Comparison of ENCODE assay signal across 31 cellular contexts in the genomic region with DNA sequence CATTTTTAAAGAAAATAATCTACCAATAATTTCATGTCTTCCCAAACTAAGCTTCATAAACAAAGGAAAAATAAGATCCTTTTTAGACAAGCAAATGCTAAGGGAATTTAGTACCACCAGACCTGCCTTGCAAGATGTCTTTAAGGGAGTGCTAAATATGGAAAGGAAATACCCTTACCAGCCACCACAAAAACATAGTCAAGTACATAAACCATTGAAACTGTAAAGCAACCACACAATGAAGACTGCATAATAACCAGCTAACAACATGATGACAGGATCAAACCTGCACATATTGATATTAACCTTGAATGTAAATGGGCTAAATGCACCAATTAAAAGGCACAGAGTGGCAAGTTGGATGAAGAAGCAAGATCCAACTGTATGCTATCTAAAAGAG.
"Had no signal": no experiment of that assay in that cellular context is flagged by ENCODE, and none has a peak within 500 bp of the region (broad histone marks: within the 10 kb centered on the region; RNA-seq: fewer than 3 reads in every experiment).

No MANE protein-coding gene starts in this region.

- DNase-seq: activated CD4-positive, alpha-beta memory T cell treated with anti-CD3 and anti-CD28 coated beads, Interleukin-2, amount 10 ng/mL, durations not matched to agents 7 days and 5 days; activated CD4-positive, alpha-beta T cell treated with anti-CD3 and anti-CD28 coated beads for 1 hour; activated CD4-positive, alpha-beta T cell treated with anti-CD3 and anti-CD28 coated beads for 36 hours; activated CD4-positive, alpha-beta T cell treated with anti-CD3 and anti-CD28 coated beads for 48 hours; activated CD4-positive, alpha-beta T cell treated with anti-CD3 and anti-CD28 coated beads, Interleukin-2, amount 10 ng/mL, durations not matched to agents 7 days and 5 days; activated CD4-positive, alpha-beta T cell treated with anti-CD3 and anti-CD28 coated beads, Interleukin-2, amount 50 U/mL, for 48 hours; activated CD4-positive, CD25-positive, alpha-beta regulatory T cell; activated CD8-positive, alpha-beta memory T cell treated with anti-CD3 and anti-CD28 coated beads for 24 hours; activated CD8-positive, alpha-beta memory T cell treated with anti-CD3 and anti-CD28 coated beads, Interleukin-2, amount 10 ng/mL, durations not matched to agents 7 days and 5 days; activated CD8-positive, alpha-beta memory T cell treated with anti-CD3 and anti-CD28 coated beads, Interleukin-2, amount 50 U/mL, for 48 hours; activated CD8-positive, alpha-beta T cell treated with anti-CD3 and anti-CD28 coated beads, Interleukin-2, amount 10 ng/mL, durations not matched to agents 7 days and 5 days; activated effector memory CD4-positive, alpha-beta T cell treated with Interleukin-2 at 50 U/mL for 16 hours; activated gamma-delta T cell; activated naive CD4-positive, alpha-beta T cell treated with anti-CD3 and anti-CD28 coated beads, Interleukin-2, amount 10 ng/mL, durations not matched to agents 7 days and 5 days; activated naive CD4-positive, alpha-beta T cell treated with Interleukin-2 at 50 U/mL for 16 hours; activated naive CD8-positive, alpha-beta T cell treated with anti-CD3 and anti-CD28 coated beads, Interleukin-2, amount 10 ng/mL, durations not matched to agents 7 days and 5 days; activated naive CD8-positive, alpha-beta T cell treated with anti-CD3 and anti-CD28 coated beads, Interleukin-2, amount 50 U/mL, for 24 hours; activated T-cell treated with anti-CD3 and anti-CD28 coated beads, Interleukin-2, amount 50 U/mL, for 24 hours; activated T-cell treated with anti-CD3 and anti-CD28 coated beads, Interleukin-2, amount 50 U/mL, for 48 hours; amygdala; anterior cingulate cortex; caudate nucleus; cerebellar nuclear complex; T-helper 2 cell; T-helper 9 cell; WERI-Rb-1 had no signal

- H3K27me3 ChIP-seq: ascending aorta, cardiac muscle cell had no signal

- H3K36me3 ChIP-seq: ascending aorta, cardiac muscle cell, WERI-Rb-1 had no signal

- ATAC-seq: activated CD4-positive, alpha-beta T cell treated with anti-CD3 and anti-CD28 coated beads for 36 hours; activated CD4-positive, CD25-positive, alpha-beta regulatory T cell treated with anti-CD3 and anti-CD28 coated beads, Interleukin-2, amount 50 U/mL, for 24 hours; activated CD8-positive, alpha-beta memory T cell treated with anti-CD3 and anti-CD28 coated beads, Interleukin-2, amount 10 ng/mL, durations not matched to agents 7 days and 5 days; activated CD8-positive, alpha-beta T cell treated with anti-CD3 and anti-CD28 coated beads, Interleukin-2, amount 10 ng/mL, durations not matched to agents 7 days and 5 days; activated naive CD8-positive, alpha-beta T cell treated with anti-CD3 and anti-CD28 coated beads, Interleukin-2, amount 50 U/mL, for 24 hours; WTC11 had no signal

- H3K9me3 ChIP-seq: ascending aorta had no signal

- FAIRE-seq: bronchial epithelial cell had no signal

- H3K27ac ChIP-seq: ascending aorta, cardiac muscle cell, WERI-Rb-1 had no signal

- H3K4me1 ChIP-seq: ascending aorta had no signal

- H3K4me3 ChIP-seq: ascending aorta, cardiac muscle cell had no signal
